Comparison of ENCODE assay signal across 7 cellular contexts in the genomic region with DNA sequence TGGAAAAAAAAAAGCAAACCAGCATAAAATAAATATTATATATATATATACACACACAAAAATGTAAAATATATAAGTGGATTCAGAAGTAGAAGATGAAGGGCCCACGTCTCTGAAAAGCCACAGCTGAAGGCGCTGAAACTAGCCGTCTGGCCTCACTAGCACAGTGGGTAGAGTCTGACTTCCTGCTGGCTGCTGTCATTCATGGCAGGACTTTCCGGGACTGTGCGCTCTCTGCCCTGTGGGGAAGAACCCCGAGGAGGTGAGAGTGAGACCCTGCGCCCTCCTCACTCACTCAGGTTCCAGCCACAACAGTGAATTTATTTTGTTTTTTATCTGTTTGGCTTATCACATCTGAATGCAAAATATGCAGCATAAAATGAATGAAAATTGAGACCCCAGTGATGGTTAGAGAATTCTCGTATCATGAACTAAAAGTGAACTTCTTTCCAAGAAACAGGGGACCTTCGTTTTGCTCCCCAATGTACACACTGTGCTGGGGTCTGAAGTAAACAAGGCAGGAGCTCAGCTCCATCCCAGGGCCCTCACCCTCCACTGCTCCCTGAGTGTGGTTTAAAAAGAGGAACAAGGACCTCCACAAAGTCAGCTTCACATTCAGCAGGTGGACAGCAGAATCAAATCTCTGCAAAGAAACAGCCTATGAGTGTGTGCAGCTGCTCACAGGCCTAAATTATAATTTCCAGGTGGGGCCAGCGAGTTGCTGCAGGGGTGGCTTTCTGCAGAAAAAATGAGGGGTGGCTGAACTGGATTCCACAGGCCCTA. TPM values are rescaled to one million over a fixed set of nuclear protein-coding genes. Genes with fewer than 3 reads are reported as not detected.
A peak's percentile ranks its signal among the peaks of the same experiment; 100 is the strongest.
DNase-seq lines count a peak whose midpoint lies in the region; ATAC-seq and TF ChIP-seq lines count a peak whose summit lies in the region.

No MANE protein-coding gene starts in this region.

- no peak overlapping the region for H2BK120ac ChIP-seq in trophoblast cell (ENCODE audit: insufficient read depth, low read length, poor library complexity)

- peaks cover 0 to 13% of the 10 kb centered on the region in 2 experiments for H3K4me1 ChIP-seq in trophoblast cell (ENCODE audit: control insufficient read depth in 1 of 2, insufficient read depth in 2 of 2, low read length in 2 of 2)

- H3K36me3 ChIP-seq in trophoblast cell (ENCODE audit: control insufficient read depth in 1 of 2, insufficient read depth in 2 of 2, low read length in 2 of 2), result no peaks in the 10 kb centered on the region

- peaks cover 8% of the 10 kb centered on the region for H3K36me3 Mint-ChIP-seq in osteocyte (ENCODE audit: unreplicated experiment)

- H3K79me2 ChIP-seq in trophoblast cell (ENCODE audit: control insufficient read depth, insufficient read depth, low read length, poor library complexity), result no peaks in the 10 kb centered on the region

- H2AK5ac ChIP-seq in trophoblast cell (ENCODE audit: low read length), result no peak overlapping the region

- no peak overlapping the region for H2AFZ ChIP-seq in trophoblast cell (ENCODE audit: insufficient read depth, low read length, poor library complexity)

- H3K4me3 ChIP-seq in trophoblast cell (ENCODE audit: low read depth, low read length), result no peak overlapping the region

- H3K27me3 Mint-ChIP-seq in osteocyte (ENCODE audit: unreplicated experiment), result no peaks in the 10 kb centered on the region

- no peak overlapping the region for H3K14ac ChIP-seq in trophoblast cell (ENCODE audit: low read length)

- H3K9ac ChIP-seq in trophoblast cell (ENCODE audit: low read length), result no peak overlapping the region

- peaks cover 60% of the 10 kb centered on the region for H3K4me1 Mint-ChIP-seq in osteocyte (ENCODE audit: unreplicated experiment)

- H4K8ac ChIP-seq in trophoblast cell (ENCODE audit: low read depth, low read length), result no peak overlapping the region

- no peak overlapping the region for H3K4ac ChIP-seq in trophoblast cell (ENCODE audit: low read depth, low read length)

- H3K23ac ChIP-seq in trophoblast cell (ENCODE audit: low read length), result no peak overlapping the region

- no peak overlapping the region for H4K91ac ChIP-seq in trophoblast cell (ENCODE audit: low read depth, low read length)

- no peaks in the 10 kb centered on the region for H3K9me3 ChIP-seq in trophoblast cell (ENCODE audit: insufficient read depth, low read depth, low read length)

- no peaks in the 10 kb centered on the region for H3K79me1 ChIP-seq in trophoblast cell (ENCODE audit: low read length)

- H3K27ac ChIP-seq in trophoblast cell (ENCODE audit: low read depth, low read length), result no peak overlapping the region

- no peak overlapping the region for H2BK12ac ChIP-seq in trophoblast cell (ENCODE audit: low read length)

- no CpG with 5 or more reads among the region's 10 CpGs for WGBS in trophoblast cell (ENCODE audit: extremely low coverage, insufficient coverage, insufficient read length)

- peak; percentile 77 to 84 for DNase-seq in Kasumi-1 (lab: John Stamatoyannopoulos, UW)
- DNase-seq in osteocyte (ENCODE audit: extremely low spot score, unreplicated experiment), result peak; percentile 76
- no peak for DNase-seq in ureter (ENCODE audit: low spot score)
- no peak for DNase-seq in trophoblast cell
- no peak for DNase-seq in NCI-H2029 treated with DMSO at 0.1 percent for 48 hours (lab: John Stamatoyannopoulos, UW)

- H3K18ac ChIP-seq in trophoblast cell (ENCODE audit: low read length), result no peak overlapping the region

- TF ChIP-seq CTCF in osteocyte (IDR thresholded peaks at IDR 0.05), result no peak

- no peaks in the 10 kb centered on the region for H3K9me3 Mint-ChIP-seq in osteocyte (ENCODE audit: unreplicated experiment)

- H4K12ac ChIP-seq in trophoblast cell (ENCODE audit: low read depth, low read length), result no peak overlapping the region

- ATAC-seq in GM19043 (IDR thresholded peaks at IDR 0.05; ENCODE audit: low read depth, unreplicated experiment) (peak; percentile 82), HG02678 (IDR thresholded peaks at IDR 0.05; ENCODE audit: unreplicated experiment) (peak; percentile 76)

- H3K4me3 Mint-ChIP-seq in osteocyte (ENCODE audit: unreplicated experiment), result no peak overlapping the region

- no peaks in the 10 kb centered on the region for H3K27me3 ChIP-seq in trophoblast cell (ENCODE audit: insufficient read depth, low read length)

- no peak overlapping the region for H3K4me2 ChIP-seq in trophoblast cell (ENCODE audit: low read length)

- no peak overlapping the region for H2BK5ac ChIP-seq in trophoblast cell (ENCODE audit: low read depth, low read length, poor library complexity)

- peak overlapping the region; percentile 79 for H3K27ac Mint-ChIP-seq in osteocyte (ENCODE audit: unreplicated experiment)

RNA-seq across cellular contexts. Expression of a gene that starts 1.3 kb away (rescaled TPM):
- total RNA-seq in osteocyte (2.5 and 3.6 TPM in 2 replicates), ureter (7.8 TPM)
- 0.25 and 0.26 TPM in 2 replicates for polyA plus RNA-seq in trophoblast cell (2013)

RNA-seq across cellular contexts. Expression of a gene that starts 39.2 kb away (rescaled TPM):
- 89.9 and 102 TPM in 2 replicates for total RNA-seq in osteocyte
- total RNA-seq in ureter, result 85.3 TPM
- polyA plus RNA-seq in trophoblast cell (2013), result 14.3 and 15.4 TPM in 2 replicates

Comparison
In these comparisons a context has a peak if more than half of its experiments do, and no peak if none do; other contexts are left out.
1. DNase-seq: peak in Kasumi-1 (2 of 2) and osteocyte (single experiment); none in ureter (single experiment), trophoblast cell (0 of 2) and NCI-H2029 treated with DMSO at 0.1 percent for 48 hours (single experiment).